In the genomic region with DNA sequence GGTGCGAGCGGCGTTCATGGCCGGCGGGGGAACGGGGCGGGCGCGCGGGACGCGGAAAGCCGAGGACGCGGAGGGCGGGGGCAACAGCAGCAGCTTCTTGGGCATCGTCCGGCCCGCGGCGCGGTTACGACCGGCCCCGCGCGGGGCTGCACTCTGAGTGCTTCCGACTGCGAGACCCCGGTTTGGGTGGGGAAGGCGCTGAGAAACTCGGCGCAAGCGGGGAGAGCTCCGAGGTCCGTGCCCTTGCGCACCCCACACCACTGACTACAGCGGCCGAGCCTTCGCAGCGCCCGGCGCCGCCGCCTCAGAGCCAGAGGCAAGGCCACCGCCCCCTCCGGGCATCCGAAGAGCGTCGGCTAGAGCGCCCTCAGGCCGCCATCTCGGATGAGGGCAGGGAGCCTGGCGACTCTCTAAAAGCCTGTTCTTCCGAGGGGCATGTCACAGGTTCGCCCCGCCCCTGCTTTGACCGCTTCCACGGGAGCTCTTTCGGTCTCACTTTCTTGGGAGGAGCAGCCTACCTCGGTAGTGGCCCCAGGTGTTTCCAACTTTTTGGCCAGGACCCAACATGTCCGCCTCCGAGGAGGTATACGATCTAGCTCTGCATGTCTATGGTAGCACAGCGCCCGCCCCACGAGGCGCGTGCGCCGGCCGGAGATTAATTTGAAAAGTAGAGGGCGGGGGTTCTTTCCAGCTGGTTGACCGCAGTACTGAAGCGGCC, we compare ENCODE assay signal across 8 cellular contexts. TPM values are rescaled to one million over a fixed set of nuclear protein-coding genes. Genes with fewer than 3 reads are reported as not detected.
A peak's percentile ranks its signal among the peaks of the same experiment; 100 is the strongest.
DNase-seq lines count a peak whose midpoint lies in the region; ATAC-seq and TF ChIP-seq lines count a peak whose summit lies in the region.

A gene with protein sequence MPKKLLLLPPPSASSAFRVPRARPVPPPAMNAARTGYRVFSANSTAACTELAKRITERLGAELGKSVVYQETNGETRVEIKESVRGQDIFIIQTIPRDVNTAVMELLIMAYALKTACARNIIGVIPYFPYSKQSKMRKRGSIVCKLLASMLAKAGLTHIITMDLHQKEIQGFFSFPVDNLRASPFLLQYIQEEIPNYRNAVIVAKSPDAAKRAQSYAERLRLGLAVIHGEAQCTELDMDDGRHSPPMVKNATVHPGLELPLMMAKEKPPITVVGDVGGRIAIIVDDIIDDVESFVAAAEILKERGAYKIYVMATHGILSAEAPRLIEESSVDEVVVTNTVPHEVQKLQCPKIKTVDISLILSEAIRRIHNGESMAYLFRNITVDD (minus strand): TSS at position 318 of the 718 bp plus-strand sequence. CDS start 213 bp downstream, at position 105.

- peak; percentile 94 for DNase-seq in GM13977 (ENCODE audit: low spot score)
- DNase-seq in NCI-H1694 (lab: John Stamatoyannopoulos, UW) = peak; percentile 79
- peak; percentile 52 to 89 (median 73) for DNase-seq in T-helper 2 cell
- DNase-seq in anterior cingulate cortex (lab: John Stamatoyannopoulos, UW) = peak; percentile 20 to 97 (median 89)
- DNase-seq in hepatic stellate cell (ENCODE audit: low spot score) = peak; percentile 96
- DNase-seq in renal cortical epithelial cell (ENCODE audit: low read depth) = peak; percentile 71
- DNase-seq in cortex of kidney (lab: John Stamatoyannopoulos, UW) = no peak

- ATAC-seq in HG02870 (IDR thresholded peaks at IDR 0.05; ENCODE audit: unreplicated experiment) = peak; percentile 86

- in situ Hi-C loops in GM13977 (cut with MboI; ENCODE audit: low pct_unique_long_range_greater_than_20kb, low sequenced_read_pairs, unreplicated experiment) = no loop called here

- TF ChIP-seq CTCF in GM13977 (IDR thresholded peaks at IDR 0.05; ENCODE audit: extremely low read depth, insufficient read depth, missing control alignments) = no peak

RNA-seq across cellular contexts. Expression of the gene that starts here (rescaled TPM):
- total RNA-seq in renal cortical epithelial cell = 54.5 and 58.5 TPM in 2 replicates
